Comparison of ENCODE assay signal across 12 cellular contexts in the genomic region with DNA sequence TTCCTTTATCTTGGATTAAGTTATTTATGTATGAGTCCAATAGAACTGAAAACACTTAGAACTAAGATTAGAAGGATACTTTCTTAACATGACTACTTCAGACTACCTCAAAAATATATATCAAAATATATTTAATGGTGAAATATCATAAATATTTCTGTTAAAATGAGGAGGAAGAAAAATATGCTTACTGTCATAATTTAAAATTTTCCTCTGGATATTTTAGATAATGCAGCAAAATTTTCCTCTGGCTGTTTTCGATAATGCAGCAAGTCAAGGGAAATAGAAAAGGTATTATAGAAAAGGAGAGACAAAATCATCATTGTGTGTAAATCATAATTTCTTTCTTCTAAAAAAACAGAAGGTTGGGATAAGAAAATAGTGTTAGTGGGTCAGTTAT.
DNase-seq lines count a peak whose midpoint lies in the region; ATAC-seq and TF ChIP-seq lines count a peak whose summit lies in the region.
"Had no signal": no experiment of that assay in that cellular context is flagged by ENCODE, and none has a peak within 500 bp of the region (broad histone marks: within the 10 kb centered on the region; RNA-seq: fewer than 3 reads in every experiment).

No MANE protein-coding gene starts in this region.

- peaks cover 17% of the 10 kb centered on the region; the same call in 2 of the 3 replicates for H3K4me1 Mint-ChIP-seq in GM23338
- peaks cover 9% of the 10 kb centered on the region for H3K4me1 Mint-ChIP-seq in osteocyte (ENCODE audit: unreplicated experiment)
- H3K4me1 Mint-ChIP-seq in T-helper 17 cell = no peaks in the 10 kb centered on the region

- H3K36me3 Mint-ChIP-seq in GM23338 (ENCODE audit: low read depth) = no peaks in the 10 kb centered on the region
- no peaks in the 10 kb centered on the region for H3K36me3 Mint-ChIP-seq in osteocyte (ENCODE audit: unreplicated experiment)
- peaks cover 2% of the 10 kb centered on the region for H3K36me3 Mint-ChIP-seq in T-helper 17 cell (ENCODE audit: low read depth)
- H3K36me3 Mint-ChIP-seq: activated CD4-positive, alpha-beta memory T cell treated with anti-CD3 and anti-CD28 coated beads for 36 hours had no signal

- H3K27me3 Mint-ChIP-seq in GM23338 (ENCODE audit: insufficient read depth, low read depth, poor library complexity) (peaks cover 2% of the 10 kb centered on the region), osteocyte (ENCODE audit: unreplicated experiment) (peaks cover 11% of the 10 kb centered on the region), T-helper 17 cell (peaks cover 40% of the 10 kb centered on the region)

- DNase-seq in GM23338 (ENCODE audit: low spot score) = no peak
- DNase-seq in SJSA1 (ENCODE audit: low read depth in 1 of 2, low spot score in 2 of 2) = no peak
- no peak for DNase-seq in fibroblast of pulmonary artery (ENCODE audit: low read depth)
- no peak for DNase-seq in osteocyte (ENCODE audit: extremely low spot score, unreplicated experiment)
- DNase-seq in anterior cingulate cortex (lab: John Stamatoyannopoulos, UW) = no peak
- DNase-seq in T-helper 17 cell = no peak
- DNase-seq in GM03348 (ENCODE audit: low spot score) = no peak
- DNase-seq in head of caudate nucleus = no peak
- DNase-seq: NCI-H187 treated with DMSO at 0.1 percent for 48 hours had no signal

- H3K9me2 ChIP-seq in GM23338 (ENCODE audit: insufficient read depth) = peaks cover 12% of the 10 kb centered on the region

- H4K20me1 ChIP-seq in GM23338 (replicated peaks; ENCODE audit: insufficient read depth) = no peaks in the 10 kb centered on the region

- intact Hi-C loops in head of caudate nucleus (cut with DNase I) = loop anchor here (10.0 kb wide), 1 partner anchor 1586 kb away; no protein-coding TSS in a partner anchor

- ATAC-seq in GM23338 (no peak), T-helper 17 cell (no peak)
- ATAC-seq: activated T-cell treated with anti-CD3 and anti-CD28 coated beads, Interleukin-2, amount 50 U/mL, for 72 hours had no signal

- no peak for TF ChIP-seq CTCF in GM23338 (conservative IDR thresholded peaks at IDR 0.05; ENCODE audit: low read depth in 2 of 2)
- TF ChIP-seq CTCF in fibroblast of pulmonary artery (IDR thresholded peaks at IDR 0.05; ENCODE audit: low read length, missing control alignments) = no peak
- no peak for TF ChIP-seq CTCF in osteocyte (IDR thresholded peaks at IDR 0.05)

- H2AFZ ChIP-seq in GM23338 = no peak overlapping the region

- peak overlapping the region; percentile 66 for H3K4me2 ChIP-seq in GM23338

- H3K27me3 ChIP-seq in GM23338 (ENCODE audit: insufficient read depth) (no peaks in the 10 kb centered on the region), SJSA1 (replicated peaks) (no peaks in the 10 kb centered on the region)

- H3K27ac Mint-ChIP-seq in GM23338 (no peak overlapping the region), osteocyte (ENCODE audit: unreplicated experiment) (no peak overlapping the region), T-helper 17 cell (no peak overlapping the region)
- H3K27ac Mint-ChIP-seq: activated CD4-positive, alpha-beta memory T cell treated with anti-CD3 and anti-CD28 coated beads for 36 hours; activated T-cell treated with anti-CD3 and anti-CD28 coated beads, Interleukin-2, amount 50 U/mL, for 72 hours had no signal

- no peaks in the 10 kb centered on the region for H3F3A ChIP-seq in GM23338 (replicated peaks; ENCODE audit: low read depth)

- H3K9me3 ChIP-seq in SJSA1 (replicated peaks) = no peaks in the 10 kb centered on the region
- H3K9me3 ChIP-seq in T-helper 17 cell (ENCODE audit: control insufficient read depth, low read length, poor library complexity, severe bottlenecking) = no peaks in the 10 kb centered on the region
- H3K9me3 ChIP-seq: prostate gland had no signal

- no peaks in the 10 kb centered on the region for H3K79me2 ChIP-seq in GM23338 (replicated peaks; ENCODE audit: insufficient read depth)

- H3K36me3 ChIP-seq in GM23338 (ENCODE audit: insufficient read depth) (no peaks in the 10 kb centered on the region), SJSA1 (no peaks in the 10 kb centered on the region)
- H3K36me3 ChIP-seq: prostate gland had no signal

- H3K4me3 ChIP-seq in GM23338 (no peak overlapping the region), SJSA1 (peak overlapping the region; percentile 31), fibroblast of pulmonary artery (replicated peaks; ENCODE audit: low read depth, low read length) (peak overlapping the region; percentile 47)
- H3K4me3 ChIP-seq: prostate gland had no signal

- no peaks in the 10 kb centered on the region for H3K9me3 Mint-ChIP-seq in GM23338
- no peaks in the 10 kb centered on the region for H3K9me3 Mint-ChIP-seq in osteocyte (ENCODE audit: unreplicated experiment)
- H3K9me3 Mint-ChIP-seq: activated CD4-positive, alpha-beta memory T cell treated with anti-CD3 and anti-CD28 coated beads for 36 hours; activated T-cell treated with anti-CD3 and anti-CD28 coated beads, Interleukin-2, amount 50 U/mL, for 72 hours had no signal

- H3K4me1 ChIP-seq in GM23338 (ENCODE audit: insufficient read depth) (peaks cover 15% of the 10 kb centered on the region), SJSA1 (replicated peaks) (peaks cover 17% of the 10 kb centered on the region)
- H3K4me1 ChIP-seq: prostate gland had no signal

- H3K4me3 Mint-ChIP-seq in GM23338 = no peak overlapping the region
- H3K4me3 Mint-ChIP-seq in osteocyte (ENCODE audit: unreplicated experiment) = peak overlapping the region; percentile 73
- no peak overlapping the region for H3K4me3 Mint-ChIP-seq in T-helper 17 cell
- H3K4me3 Mint-ChIP-seq: activated CD4-positive, alpha-beta memory T cell treated with anti-CD3 and anti-CD28 coated beads for 36 hours had no signal

- H3K27ac ChIP-seq in GM23338 (ENCODE audit: low read depth) (no peak overlapping the region), SJSA1 (peak overlapping the region; percentile 31)
- H3K27ac ChIP-seq: prostate gland had no signal

TF ChIP-seq in GM23338, 12 proteins besides CTCF, POLR2A, EP300 and RAD21 (continues in another document):
- TF ChIP-seq ZNF331 (CRISPR knock-in tag; IDR thresholded peaks at IDR 0.05; ENCODE audit: low read depth) = no peak
- no peak for TF ChIP-seq CREB1 (CRISPR knock-in tag; IDR thresholded peaks at IDR 0.05; ENCODE audit: low read depth)
- no peak for TF ChIP-seq ZNF462 (CRISPR knock-in tag; IDR thresholded peaks at IDR 0.05)
- no peak for TF ChIP-seq STAT1 (IDR thresholded peaks at IDR 0.05; ENCODE audit: unreplicated experiment)
